ENCODE assay signal across 11 cellular contexts in genomic region chr7:149875396-149875795, GRCh38. TPM values are rescaled to one million over a fixed set of nuclear protein-coding genes. Genes with fewer than 3 reads are reported as not detected.
DNase-seq lines count a peak whose midpoint lies in the region; ATAC-seq and TF ChIP-seq lines count a peak whose summit lies in the region.
"Had no signal": no experiment of that assay in that cellular context is flagged by ENCODE, and none has a peak within 500 bp of the region (broad histone marks: within the 10 kb centered on the region; RNA-seq: fewer than 3 reads in every experiment).

No MANE protein-coding gene starts in this region.

- H3K9me3 Mint-ChIP-seq in activated CD4-positive, alpha-beta T cell treated with anti-CD3 and anti-CD28 coated beads for 36 hours (ENCODE audit: low read depth) = no peaks in the 10 kb centered on the region
- no peaks in the 10 kb centered on the region for H3K9me3 Mint-ChIP-seq in endodermal cell

- H3K27ac ChIP-seq in brain microvascular endothelial cell (no peak overlapping the region), endodermal cell (ENCODE audit: low read depth, low read length) (no peak overlapping the region)

- in situ Hi-C loops in brain microvascular endothelial cell (cut with HindIII; ENCODE audit: low pct_ligation_motif_present, low sequenced_read_pairs) = no loop called here

- POLR2A ChIA-PET in activated CD4-positive, alpha-beta T cell treated with anti-CD3 and anti-CD28 coated beads for 36 hours (lab: Charles Lee) = interaction anchor here (0.6 kb wide), 1 partner anchor 38 kb away, joined by 10 read pairs; no protein-coding TSS in a partner anchor

- H3K9me3 ChIP-seq in endodermal cell (ENCODE audit: control insufficient read depth, low read length) = no peaks in the 10 kb centered on the region

- H3K27ac Mint-ChIP-seq in activated CD4-positive, alpha-beta T cell treated with anti-CD3 and anti-CD28 coated beads for 36 hours = no peak overlapping the region
- H3K27ac Mint-ChIP-seq in endodermal cell = no peak overlapping the region

- H3K27me3 Mint-ChIP-seq in activated CD4-positive, alpha-beta T cell treated with anti-CD3 and anti-CD28 coated beads for 36 hours = no peaks in the 10 kb centered on the region
- peaks cover 24% of the 10 kb centered on the region for H3K27me3 Mint-ChIP-seq in endodermal cell (ENCODE audit: insufficient read depth)

- H3K4me3 ChIP-seq in brain microvascular endothelial cell (ENCODE audit: low read depth, low read length) (no peak overlapping the region), endodermal cell (ENCODE audit: low read length) (no peak overlapping the region)

- peak overlapping the region; percentile 82 for H3K4me3 Mint-ChIP-seq in activated CD4-positive, alpha-beta T cell treated with anti-CD3 and anti-CD28 coated beads for 36 hours
- H3K4me3 Mint-ChIP-seq in endodermal cell = no peak overlapping the region

- DNase-seq in activated CD4-positive, alpha-beta T cell treated with anti-CD3 and anti-CD28 coated beads for 36 hours = no peak
- no peak for DNase-seq in activated CD4-positive, alpha-beta T cell treated with anti-CD3 and anti-CD28 coated beads, Interleukin-2, amount 50 U/mL, for 1 hour
- DNase-seq in RPMI8226 (peak; percentile 1), ecto neural progenitor cell (ENCODE audit: low spot score) (peak; percentile 34), omental fat pad (ENCODE audit: low spot score) (peak; percentile 17), brain microvascular endothelial cell (no peak), endodermal cell (no peak)
- DNase-seq: amniotic stem cell, DMS 273 treated with DMSO at 0.1 percent for 48 hours, foreskin melanocyte had no signal

- TF ChIP-seq CTCF in omental fat pad (IDR thresholded peaks at IDR 0.05) = no peak
- TF ChIP-seq CTCF in brain microvascular endothelial cell (IDR thresholded peaks at IDR 0.05; ENCODE audit: low read depth, low read length, missing control alignments) = no peak
- no peak for TF ChIP-seq CTCF in endodermal cell (conservative IDR thresholded peaks at IDR 0.05)

- peaks cover 8% of the 10 kb centered on the region for H3K36me3 Mint-ChIP-seq in activated CD4-positive, alpha-beta T cell treated with anti-CD3 and anti-CD28 coated beads for 36 hours (ENCODE audit: low read depth)
- no peaks in the 10 kb centered on the region for H3K36me3 Mint-ChIP-seq in endodermal cell (ENCODE audit: low read depth)

- H3K27me3 ChIP-seq in brain microvascular endothelial cell (replicated peaks) (no peaks in the 10 kb centered on the region), endodermal cell (ENCODE audit: control insufficient read depth, insufficient read depth, low read length, poor library complexity, severe bottlenecking) (peaks cover 17% of the 10 kb centered on the region)

- H3K36me3 ChIP-seq in brain microvascular endothelial cell (replicated peaks) (no peaks in the 10 kb centered on the region), endodermal cell (ENCODE audit: control insufficient read depth, insufficient read depth, low read length) (no peaks in the 10 kb centered on the region)

- CTCF ChIA-PET in activated CD4-positive, alpha-beta T cell treated with anti-CD3 and anti-CD28 coated beads for 36 hours (lab: Charles Lee) = interaction anchor here (1.1 to 2.5 kb wide), 2 partner anchors 21 to 37 kb away, joined by 3 to 9 read pairs; partner anchors contain the start of gene ZNF862

- intact Hi-C loops in activated CD4-positive, alpha-beta T cell treated with anti-CD3 and anti-CD28 coated beads for 36 hours (cut with DNase I, micrococcal nuclease) = loop anchor here (10.0 kb wide), 2 partner anchors 161 to 991 kb away; partner anchors contain the start of gene EZH2 (in 1 of the 2)

- peaks cover 5% of the 10 kb centered on the region for H3K4me1 ChIP-seq in endodermal cell (ENCODE audit: control insufficient read depth, insufficient read depth, low read length)

- 88 to 96% methylated on average over 4 of the region's 4 CpGs for WGBS in endodermal cell (ENCODE audit: insufficient coverage in 1 of 2, insufficient read length in 1 of 2), 2 experiments

- ATAC-seq in activated CD4-positive, alpha-beta T cell treated with anti-CD3 and anti-CD28 coated beads for 36 hours = no peak
- no peak for ATAC-seq in omental fat pad (ENCODE audit: low FRiP score)
- no peak for ATAC-seq in HG03521 (IDR thresholded peaks at IDR 0.05; ENCODE audit: unreplicated experiment)

- peaks cover 57% of the 10 kb centered on the region for H3K4me1 Mint-ChIP-seq in activated CD4-positive, alpha-beta T cell treated with anti-CD3 and anti-CD28 coated beads for 36 hours
- H3K4me1 Mint-ChIP-seq in endodermal cell = peaks cover 14% of the 10 kb centered on the region

- H3K9ac ChIP-seq in endodermal cell (ENCODE audit: extremely low read depth, low read length, poor library complexity, severe bottlenecking) = no peak overlapping the region

RNA-seq across cellular contexts. Expression of gene ATP6V0E2, which starts 1.6 kb away (rescaled TPM):
- total RNA-seq in activated CD4-positive, alpha-beta T cell treated with anti-CD3 and anti-CD28 coated beads for 36 hours = 10 to 100 TPM; 33.9 to 41.3 TPM
- total RNA-seq in omental fat pad (10 to 100 TPM in 2 of 4 donors, 1 to 10 TPM in 2; 7.1 to 21.2 (median 11.1) TPM), endodermal cell (10 to 100 TPM; 15.3 to 16.1 TPM)
- 30.6 TPM for polyA plus RNA-seq in endodermal cell (2013, experiment 1 of 2)
- 28.9 TPM for polyA plus RNA-seq in endodermal cell (2013, experiment 2 of 2)

RNA-seq across cellular contexts. Expression of gene ZNF862, which starts 37.2 kb away (rescaled TPM):
- 10 to 100 TPM; 17.6 to 18.3 TPM for total RNA-seq in activated CD4-positive, alpha-beta T cell treated with anti-CD3 and anti-CD28 coated beads for 36 hours
- 10 to 100 TPM in 2 of 4 donors, 1 to 10 TPM in 2; 4.4 to 20.6 (median 10.4) TPM for total RNA-seq in omental fat pad
- total RNA-seq in endodermal cell = 10 to 100 TPM in 1 of 2 donors, 1 to 10 TPM in 1; 8.3 to 15.6 TPM
- 8.8 TPM for polyA plus RNA-seq in endodermal cell (2013, experiment 1 of 2)
- polyA plus RNA-seq in endodermal cell (2013, experiment 2 of 2) = 8.9 TPM

Comparison
In these comparisons a context has a peak if more than half of its experiments do, and no peak if none do; other contexts are left out.
1. DNase-seq: peak in RPMI8226 (single experiment), ecto neural progenitor cell (single experiment) and omental fat pad (single experiment); none in activated CD4-positive, alpha-beta T cell treated with anti-CD3 and anti-CD28 coated beads for 36 hours (single experiment), activated CD4-positive, alpha-beta T cell treated with anti-CD3 and anti-CD28 coated beads, Interleukin-2, amount 50 U/mL, for 1 hour (single experiment), brain microvascular endothelial cell (single experiment) and endodermal cell (single experiment).